In the genomic region with DNA sequence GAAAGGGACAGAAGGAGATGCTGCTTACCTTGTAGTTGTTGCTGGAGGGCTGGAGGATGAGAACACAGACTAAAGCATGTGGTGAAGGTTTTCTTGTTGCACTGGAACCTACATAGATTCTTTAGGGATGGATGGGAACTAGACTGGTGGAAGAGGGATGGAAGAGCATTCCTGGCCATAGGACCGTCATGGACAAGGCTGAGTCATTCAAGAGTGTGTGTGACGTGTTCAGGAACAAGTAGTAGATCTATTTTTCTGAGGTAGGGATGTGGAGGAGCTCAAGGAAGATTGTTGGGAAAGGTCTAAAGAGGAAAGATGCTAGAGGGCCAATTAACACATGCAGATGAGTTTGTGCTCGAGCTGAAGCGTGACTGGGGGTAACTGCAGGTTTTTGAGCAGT, we compare ENCODE assay signal across 1 cellular context.
A peak's percentile ranks its signal among the peaks of the same experiment; 100 is the strongest.
TF ChIP-seq lines count a peak whose summit lies in the region.

No MANE protein-coding gene starts in this region.

TF ChIP-seq in HepG2, 621 proteins besides CTCF, POLR2A, EP300 and RAD21 (continued from another document):
- no peak for TF ChIP-seq ZNF503 (CRISPR knock-in tag; IDR thresholded peaks at IDR 0.05)
- no peak for TF ChIP-seq KDM6A (CRISPR knock-in tag; IDR thresholded peaks at IDR 0.05; ENCODE audit: low read depth)
- TF ChIP-seq, protein P1, sequence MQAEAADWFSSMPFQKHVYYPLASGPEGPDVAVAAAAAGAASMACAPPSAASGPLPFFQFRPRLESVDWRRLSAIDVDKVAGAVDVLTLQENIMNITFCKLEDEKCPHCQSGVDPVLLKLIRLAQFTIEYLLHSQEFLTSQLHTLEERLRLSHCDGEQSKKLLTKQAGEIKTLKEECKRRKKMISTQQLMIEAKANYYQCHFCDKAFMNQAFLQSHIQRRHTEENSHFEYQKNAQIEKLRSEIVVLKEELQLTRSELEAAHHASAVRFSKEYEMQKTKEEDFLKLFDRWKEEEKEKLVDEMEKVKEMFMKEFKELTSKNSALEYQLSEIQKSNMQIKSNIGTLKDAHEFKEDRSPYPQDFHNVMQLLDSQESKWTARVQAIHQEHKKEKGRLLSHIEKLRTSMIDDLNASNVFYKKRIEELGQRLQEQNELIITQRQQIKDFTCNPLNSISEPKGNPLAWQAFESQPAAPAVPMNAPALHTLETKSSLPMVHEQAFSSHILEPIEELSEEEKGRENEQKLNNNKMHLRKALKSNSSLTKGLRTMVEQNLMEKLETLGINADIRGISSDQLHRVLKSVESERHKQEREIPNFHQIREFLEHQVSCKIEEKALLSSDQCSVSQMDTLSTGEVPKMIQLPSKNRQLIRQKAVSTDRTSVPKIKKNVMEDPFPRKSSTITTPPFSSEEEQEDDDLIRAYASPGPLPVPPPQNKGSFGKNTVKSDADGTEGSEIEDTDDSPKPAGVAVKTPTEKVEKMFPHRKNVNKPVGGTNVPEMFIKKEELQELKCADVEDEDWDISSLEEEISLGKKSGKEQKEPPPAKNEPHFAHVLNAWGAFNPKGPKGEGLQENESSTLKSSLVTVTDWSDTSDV (CRISPR knock-in tag; IDR thresholded peaks at IDR 0.05), result no peak
- no peak for TF ChIP-seq HOXA9 (CRISPR knock-in tag; IDR thresholded peaks at IDR 0.05; ENCODE audit: borderline replicate concordance)
- TF ChIP-seq HMG20A (CRISPR knock-in tag; IDR thresholded peaks at IDR 0.05; ENCODE audit: borderline replicate concordance), result no peak
- TF ChIP-seq CREB1 (IDR thresholded peaks at IDR 0.05), result peak; percentile 76
- no peak for TF ChIP-seq CREB1 (CRISPR knock-in tag; IDR thresholded peaks at IDR 0.05)
